8 cellular contexts compared by ENCODE assay signal in the genomic region with DNA sequence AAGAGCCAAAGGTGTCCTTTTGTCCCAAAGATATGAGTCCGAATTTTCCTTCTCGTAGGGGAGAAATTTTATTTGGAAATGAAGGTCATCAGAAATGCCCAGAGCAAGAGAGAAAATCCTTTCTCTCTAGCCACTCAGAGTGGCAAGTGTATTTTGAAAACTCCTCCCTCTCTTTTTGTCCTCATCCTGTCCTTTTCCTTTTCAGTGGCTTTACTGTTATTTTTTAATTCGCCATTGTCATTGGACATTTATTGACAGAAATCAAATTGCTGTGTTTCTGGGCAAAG. TPM values are rescaled to one million over a fixed set of nuclear protein-coding genes. Genes with fewer than 3 reads are reported as not detected.
A peak's percentile ranks its signal among the peaks of the same experiment; 100 is the strongest.
DNase-seq lines count a peak whose midpoint lies in the region; ATAC-seq and TF ChIP-seq lines count a peak whose summit lies in the region.

No MANE protein-coding gene starts in this region.

- ATAC-seq in aorta (ENCODE audit: low FRiP score) = peak; percentile 8
- ATAC-seq in GM19035 (IDR thresholded peaks at IDR 0.05; ENCODE audit: unreplicated experiment) = no peak

- H3K9me3 ChIP-seq in mucosa of rectum (ENCODE audit: control insufficient read depth in 2 of 2, low read length in 2 of 2) (no peaks in the 10 kb centered on the region), aorta (ENCODE audit: control insufficient read depth, low read length) (no peaks in the 10 kb centered on the region)

- H3K4me1 Mint-ChIP-seq in activated naive CD4-positive, alpha-beta T cell treated with anti-CD3 and anti-CD28 coated beads, Interleukin-2, amount 50 U/mL, for 24 hours = peaks cover 41% of the 10 kb centered on the region
- peaks cover 52% of the 10 kb centered on the region for H3K4me1 Mint-ChIP-seq in chondrocyte (ENCODE audit: low read depth)

- H3K36me3 Mint-ChIP-seq in activated naive CD4-positive, alpha-beta T cell treated with anti-CD3 and anti-CD28 coated beads, Interleukin-2, amount 50 U/mL, for 24 hours = peaks cover 2% of the 10 kb centered on the region
- peaks cover 4% of the 10 kb centered on the region for H3K36me3 Mint-ChIP-seq in chondrocyte (ENCODE audit: low read depth)

- no peak for DNase-seq in activated naive CD4-positive, alpha-beta T cell (lab: John Stamatoyannopoulos, UW)
- DNase-seq in chondrocyte (ENCODE audit: low spot score) (no peak), aorta (no peak), NCI-H2081 (lab: John Stamatoyannopoulos, UW) (no peak)
- DNase-seq in activated CD8-positive, alpha-beta memory T cell treated with anti-CD3 and anti-CD28 coated beads, Interleukin-2, amount 50 U/mL, for 48 hours = no peak

- H3K27me3 ChIP-seq in mucosa of rectum (ENCODE audit: control insufficient read depth in 2 of 2, insufficient read depth in 2 of 2, low read length in 2 of 2) = no peaks in the 10 kb centered on the region
- H3K27me3 ChIP-seq in aorta (ENCODE audit: control insufficient read depth in 1 of 2, insufficient read depth in 2 of 2, low read length in 1 of 2) = no peaks in the 10 kb centered on the region

- intact Hi-C loops in aorta (cut with DNase I) = no loop called here

- no peak overlapping the region for H3K27ac Mint-ChIP-seq in activated naive CD4-positive, alpha-beta T cell treated with anti-CD3 and anti-CD28 coated beads, Interleukin-2, amount 50 U/mL, for 24 hours
- peak overlapping the region; percentile 94 for H3K27ac Mint-ChIP-seq in chondrocyte (ENCODE audit: unreplicated experiment)

- no peaks in the 10 kb centered on the region for H3K36me3 ChIP-seq in mucosa of rectum (ENCODE audit: control insufficient read depth in 2 of 2, insufficient read depth in 2 of 2, low read length in 2 of 2)
- no peaks in the 10 kb centered on the region for H3K36me3 ChIP-seq in aorta (ENCODE audit: control insufficient read depth in 1 of 2, insufficient read depth in 2 of 2, low read length in 1 of 2)

- peak overlapping the region in 1 of 2 donors; percentile 55 for H3K9ac ChIP-seq in mucosa of rectum (ENCODE audit: low read depth in 1 of 2, low read length in 2 of 2)

- peak overlapping the region in 1 of 2 donors; percentile 23 for H3K27ac ChIP-seq in mucosa of rectum (ENCODE audit: low read depth in 2 of 2, low read length in 2 of 2)
- H3K27ac ChIP-seq in aorta (ENCODE audit: low read depth in 1 of 2, low read length in 2 of 2) = peak overlapping the region in 1 of 2 donors; percentile 32

- no peaks in the 10 kb centered on the region for H3K9me3 Mint-ChIP-seq in activated naive CD4-positive, alpha-beta T cell treated with anti-CD3 and anti-CD28 coated beads, Interleukin-2, amount 50 U/mL, for 24 hours
- no peaks in the 10 kb centered on the region for H3K9me3 Mint-ChIP-seq in chondrocyte (ENCODE audit: low read depth)

- peak overlapping the region; percentile 94 for H3K4me3 Mint-ChIP-seq in activated naive CD4-positive, alpha-beta T cell treated with anti-CD3 and anti-CD28 coated beads, Interleukin-2, amount 50 U/mL, for 24 hours
- peak overlapping the region; percentile 86 for H3K4me3 Mint-ChIP-seq in chondrocyte (ENCODE audit: unreplicated experiment)

- 5 to 8% methylated on average over 3 of the region's 3 CpGs for WGBS in aorta, 2 donors

- TF ChIP-seq CTCF in chondrocyte (IDR thresholded peaks at IDR 0.05) = no peak

- peak overlapping the region; percentile 74 to 78 for H3K4me3 ChIP-seq in mucosa of rectum (ENCODE audit: low read length in 2 of 2)
- H3K4me3 ChIP-seq in aorta (ENCODE audit: low read length in 2 of 2) = peak overlapping the region in 1 of 2 donors; percentile 87

- no peaks in the 10 kb centered on the region for H3K27me3 Mint-ChIP-seq in activated naive CD4-positive, alpha-beta T cell treated with anti-CD3 and anti-CD28 coated beads, Interleukin-2, amount 50 U/mL, for 24 hours
- H3K27me3 Mint-ChIP-seq in chondrocyte (ENCODE audit: low read depth) = no peaks in the 10 kb centered on the region

- H3K4me1 ChIP-seq in mucosa of rectum (ENCODE audit: control insufficient read depth in 2 of 2, insufficient read depth in 2 of 2, low read length in 2 of 2) (peaks cover 19 to 22% of the 10 kb centered on the region in 2 donors), aorta (ENCODE audit: control insufficient read depth in 1 of 2, insufficient read depth in 2 of 2, low read length in 2 of 2) (no peaks in the 10 kb centered on the region)

RNA-seq across cellular contexts. Expression of gene TET1, which starts 39.6 kb away (rescaled TPM):
- 9.7 to 17.8 TPM (median 9.9 TPM) in 3 replicates for total RNA-seq in chondrocyte
- 1 to 10 TPM; 2.2 to 3.6 TPM for total RNA-seq in aorta
- under 1 TPM; 0.18 to 0.25 TPM for polyA plus RNA-seq in aorta
